Comparison of ENCODE assay signal across 18 cellular contexts in the genomic region with DNA sequence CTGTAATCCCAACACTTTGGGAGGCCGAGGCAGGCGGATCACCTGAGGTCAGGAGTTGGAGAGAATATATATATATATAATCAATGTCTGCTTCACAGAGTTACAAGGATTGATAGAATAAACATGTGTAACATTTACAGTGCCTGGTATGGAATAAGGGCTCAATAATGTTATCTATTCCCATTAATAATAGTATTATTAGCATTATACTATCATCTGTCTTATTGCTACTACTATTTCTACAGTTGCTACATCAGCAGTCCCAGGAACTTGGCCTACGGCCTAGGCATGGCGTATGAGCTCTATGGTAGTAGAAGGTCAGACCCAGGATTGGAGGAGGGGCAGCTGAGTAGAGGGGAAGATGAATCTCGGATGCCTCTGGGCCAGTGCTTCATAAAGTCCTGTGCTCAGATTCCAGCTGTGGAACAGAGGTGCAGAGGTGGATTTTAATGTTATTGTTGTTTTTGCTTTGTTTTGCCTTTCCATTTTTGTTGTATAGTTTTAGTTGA.
A peak's percentile ranks its signal among the peaks of the same experiment; 100 is the strongest.
DNase-seq lines count a peak whose midpoint lies in the region; ATAC-seq and TF ChIP-seq lines count a peak whose summit lies in the region.
"Had no signal": no experiment of that assay in that cellular context is flagged by ENCODE, and none has a peak within 500 bp of the region (broad histone marks: within the 10 kb centered on the region; RNA-seq: fewer than 3 reads in every experiment).

No MANE protein-coding gene starts in this region.

- H3K36me3 Mint-ChIP-seq in endodermal cell (ENCODE audit: low read depth) = no peaks in the 10 kb centered on the region
- H3K36me3 Mint-ChIP-seq: activated CD4-positive, alpha-beta memory T cell treated with anti-CD3 and anti-CD28 coated beads for 36 hours had no signal

- H3K4me1 Mint-ChIP-seq in endodermal cell = peaks cover 26% of the 10 kb centered on the region
- peaks cover 25% of the 10 kb centered on the region for H3K4me1 Mint-ChIP-seq in stimulated activated naive CD8-positive, alpha-beta T cell treated with anti-CD3 and anti-CD28 coated beads, Interleukin-15, amount 100 ng/mL, for 72 hours

- 85 to 90% methylated on average over 2 to 3 of the region's 5 CpGs for WGBS in endodermal cell (ENCODE audit: insufficient coverage in 1 of 2, insufficient read length in 1 of 2), 2 experiments
- WGBS in right lobe of liver (ENCODE audit: insufficient coverage, low coverage, low lambda C conversion rate, missing lambda C conversion rate) = 74% methylated on average over 5 of the region's 5 CpGs
- WGBS in suprapubic skin = 91% methylated on average over 5 of the region's 5 CpGs

- TF ChIP-seq EP300 in suprapubic skin (IDR thresholded peaks at IDR 0.05) = no peak

- H3K36me3 ChIP-seq in endodermal cell (ENCODE audit: control insufficient read depth, insufficient read depth, low read length) = no peaks in the 10 kb centered on the region
- no peaks in the 10 kb centered on the region for H3K36me3 ChIP-seq in right lobe of liver
- no peaks in the 10 kb centered on the region for H3K36me3 ChIP-seq in suprapubic skin
- H3K36me3 ChIP-seq: BE2C had no signal

- H3K4me1 ChIP-seq in endodermal cell (ENCODE audit: control insufficient read depth, insufficient read depth, low read length) (peaks cover 6% of the 10 kb centered on the region), right lobe of liver (no peaks in the 10 kb centered on the region), suprapubic skin (no peaks in the 10 kb centered on the region)

- H3K27ac Mint-ChIP-seq in endodermal cell = no peak overlapping the region
- H3K27ac Mint-ChIP-seq in stimulated activated naive CD8-positive, alpha-beta T cell treated with anti-CD3 and anti-CD28 coated beads, Interleukin-15, amount 100 ng/mL, for 72 hours = no peak overlapping the region
- H3K27ac Mint-ChIP-seq: activated CD4-positive, alpha-beta memory T cell treated with anti-CD3 and anti-CD28 coated beads for 36 hours had no signal

- intact Hi-C loops in right lobe of liver (cut with DNase I) = no loop called here

- no peak overlapping the region for H3K27ac ChIP-seq in endodermal cell (ENCODE audit: low read depth, low read length)
- no peak overlapping the region for H3K27ac ChIP-seq in right lobe of liver
- peak overlapping the region; percentile 19 for H3K27ac ChIP-seq in suprapubic skin
- H3K27ac ChIP-seq: SK-N-MC had no signal

- TF ChIP-seq CTCF in endodermal cell (conservative IDR thresholded peaks at IDR 0.05) = no peak
- TF ChIP-seq CTCF in right lobe of liver (IDR thresholded peaks at IDR 0.05) = no peak
- TF ChIP-seq CTCF in suprapubic skin (IDR thresholded peaks at IDR 0.05) = no peak

- no peak overlapping the region for H3K4me3 ChIP-seq in endodermal cell (ENCODE audit: low read length)
- H3K4me3 ChIP-seq in right lobe of liver = no peak overlapping the region
- no peak overlapping the region for H3K4me3 ChIP-seq in suprapubic skin
- H3K4me3 ChIP-seq: SK-N-MC had no signal

- TF ChIP-seq POLR2A in right lobe of liver (IDR thresholded peaks at IDR 0.05) (no peak), suprapubic skin (IDR thresholded peaks at IDR 0.05) (no peak)

- H3K9me3 Mint-ChIP-seq in endodermal cell = no peaks in the 10 kb centered on the region
- no peaks in the 10 kb centered on the region for H3K9me3 Mint-ChIP-seq in stimulated activated naive CD8-positive, alpha-beta T cell treated with anti-CD3 and anti-CD28 coated beads, Interleukin-15, amount 100 ng/mL, for 72 hours
- H3K9me3 Mint-ChIP-seq: activated CD4-positive, alpha-beta memory T cell treated with anti-CD3 and anti-CD28 coated beads for 36 hours had no signal

- ATAC-seq in right lobe of liver (peak in 3 of 4 donors; percentile 18 to 36 (median 24)), HG03469 (IDR thresholded peaks at IDR 0.05; ENCODE audit: unreplicated experiment) (no peak), GM19452 (IDR thresholded peaks at IDR 0.05; ENCODE audit: unreplicated experiment) (no peak)
- no peak for ATAC-seq in stimulated activated naive CD8-positive, alpha-beta T cell treated with anti-CD3 and anti-CD28 coated beads, Interleukin-15, amount 100 ng/mL, for 72 hours

- DNase-seq in NCI-H460 (ENCODE audit: extremely low read depth, low read depth) = peak; percentile 80
- DNase-seq in endodermal cell = peak; percentile 45
- DNase-seq in right lobe of liver = peak in 1 of 3 donors; percentile 53
- no peak for DNase-seq in suprapubic skin (ENCODE audit: low spot score in 2 of 2)
- no peak for DNase-seq in NK-92 (lab: John Stamatoyannopoulos, UW; ENCODE audit: unreplicated experiment)
- DNase-seq in stimulated activated naive CD8-positive, alpha-beta T cell treated with anti-CD3 and anti-CD28 coated beads, Interleukin-15, amount 100 ng/mL, for 72 hours = no peak
- DNase-seq: activated CD4-positive, alpha-beta memory T cell treated with anti-CD3 and anti-CD28 coated beads for 36 hours; amniotic stem cell; BE2C; cortex of kidney; NCI-H1694; NCI-H524 treated with DMSO at 0.1 percent for 48 hours; OCI-M1; posterior cingulate gyrus; stimulated activated CD4-positive, alpha-beta T cell treated with anti-CD3 and anti-CD28 coated beads, Interleukin-15, amount 100 ng/mL, for 24 hours had no signal

- no peaks in the 10 kb centered on the region for H3K27me3 ChIP-seq in endodermal cell (ENCODE audit: control insufficient read depth, insufficient read depth, low read length, poor library complexity, severe bottlenecking)
- H3K27me3 ChIP-seq in right lobe of liver = no peaks in the 10 kb centered on the region
- no peaks in the 10 kb centered on the region for H3K27me3 ChIP-seq in suprapubic skin
- H3K27me3 ChIP-seq: BE2C had no signal

- H3K9me3 ChIP-seq in endodermal cell (ENCODE audit: control insufficient read depth, low read length) (no peaks in the 10 kb centered on the region), right lobe of liver (no peaks in the 10 kb centered on the region), suprapubic skin (no peaks in the 10 kb centered on the region)
- H3K9me3 ChIP-seq: BE2C had no signal

- H3K27me3 Mint-ChIP-seq in endodermal cell (ENCODE audit: insufficient read depth) = no peaks in the 10 kb centered on the region
- H3K27me3 Mint-ChIP-seq in stimulated activated naive CD8-positive, alpha-beta T cell treated with anti-CD3 and anti-CD28 coated beads, Interleukin-15, amount 100 ng/mL, for 72 hours = no peaks in the 10 kb centered on the region
- H3K27me3 Mint-ChIP-seq: activated CD4-positive, alpha-beta memory T cell treated with anti-CD3 and anti-CD28 coated beads for 36 hours had no signal

- no peak overlapping the region for H3K9ac ChIP-seq in endodermal cell (ENCODE audit: extremely low read depth, low read length, poor library complexity, severe bottlenecking)

- no peak overlapping the region for H3K4me3 Mint-ChIP-seq in endodermal cell
- no peak overlapping the region for H3K4me3 Mint-ChIP-seq in stimulated activated naive CD8-positive, alpha-beta T cell treated with anti-CD3 and anti-CD28 coated beads, Interleukin-15, amount 100 ng/mL, for 72 hours
- H3K4me3 Mint-ChIP-seq: activated CD4-positive, alpha-beta memory T cell treated with anti-CD3 and anti-CD28 coated beads for 36 hours had no signal

Comparison
In these comparisons a context has a peak if more than half of its experiments do, and no peak if none do; other contexts are left out.
1. DNase-seq: peak in NCI-H460 (single experiment) and endodermal cell (single experiment); none in suprapubic skin (0 of 2), NK-92 (single experiment) and stimulated activated naive CD8-positive, alpha-beta T cell treated with anti-CD3 and anti-CD28 coated beads, Interleukin-15, amount 100 ng/mL, for 72 hours (0 of 2).
2. ATAC-seq: peak in right lobe of liver (3 of 4); none in HG03469 (single experiment), GM19452 (single experiment) and stimulated activated naive CD8-positive, alpha-beta T cell treated with anti-CD3 and anti-CD28 coated beads, Interleukin-15, amount 100 ng/mL, for 72 hours (single experiment).